Comparison of ENCODE assay signal across 19 cellular contexts in genomic region chr4:163622351-163623051, GRCh38.
A peak's percentile ranks its signal among the peaks of the same experiment; 100 is the strongest.
DNase-seq lines count a peak whose midpoint lies in the region; ATAC-seq and TF ChIP-seq lines count a peak whose summit lies in the region.
"Had no signal": no experiment of that assay in that cellular context is flagged by ENCODE, and none has a peak within 500 bp of the region (broad histone marks: within the 10 kb centered on the region; RNA-seq: fewer than 3 reads in every experiment).

No MANE protein-coding gene starts in this region.

- intact Hi-C loops in left ventricle myocardium inferior (cut with micrococcal nuclease) (no loop called here), upper lobe of right lung (cut with DNase I) (no loop called here)

- H3K36me3 ChIP-seq in left ventricle myocardium inferior: no peaks in the 10 kb centered on the region
- no peaks in the 10 kb centered on the region for H3K36me3 ChIP-seq in right atrium auricular region
- no peaks in the 10 kb centered on the region for H3K36me3 ChIP-seq in lung (ENCODE audit: control insufficient read depth in 2 of 2, insufficient read depth in 2 of 2, low read length in 2 of 2)
- H3K36me3 ChIP-seq in upper lobe of right lung: no peaks in the 10 kb centered on the region
- H3K36me3 ChIP-seq: MG63 had no signal

- WGBS in lung, 2 donors: 46 to 63% methylated on average over 5 of the region's 5 CpGs

- TF ChIP-seq POLR2A in GM18505 (IDR thresholded peaks at IDR 0.05; ENCODE audit: borderline replicate concordance, extremely low read depth, insufficient read depth, insufficient read length): no peak

- DNase-seq in left ventricle myocardium inferior (no peak), right atrium auricular region (ENCODE audit: low spot score) (no peak), globus pallidus (ENCODE audit: low spot score) (peak; percentile 27), lung (ENCODE audit: low spot score) (no peak), upper lobe of right lung (no peak), HK-2 (ENCODE audit: unreplicated experiment) (no peak), nucleus accumbens (lab: John Stamatoyannopoulos, UW) (no peak)
- DNase-seq: CD4-positive, CD25-positive, alpha-beta regulatory T cell; DMS79; H7; MG63; NCI-H1417; NCI-H187; NCI-H446; PC-3; SHP77 treated with DMSO at 0.1 percent for 48 hours; SK-N-SH had no signal

- no peaks in the 10 kb centered on the region for H3K27me3 ChIP-seq in left ventricle myocardium inferior (ENCODE audit: low read depth)
- no peaks in the 10 kb centered on the region for H3K27me3 ChIP-seq in right atrium auricular region
- no peaks in the 10 kb centered on the region for H3K27me3 ChIP-seq in lung (ENCODE audit: control insufficient read depth, insufficient read depth)
- no peaks in the 10 kb centered on the region for H3K27me3 ChIP-seq in upper lobe of right lung
- H3K27me3 ChIP-seq: MG63 had no signal

- TF ChIP-seq CTCF in left ventricle myocardium inferior (IDR thresholded peaks at IDR 0.05; ENCODE audit: borderline replicate concordance): no peak
- TF ChIP-seq CTCF in right atrium auricular region (IDR thresholded peaks at IDR 0.05): no peak
- no peak for TF ChIP-seq CTCF in lung (IDR thresholded peaks at IDR 0.05; ENCODE audit: control extremely low read depth, extremely low read depth)
- no peak for TF ChIP-seq CTCF in upper lobe of right lung (IDR thresholded peaks at IDR 0.05)

- H3K27ac ChIP-seq in left ventricle myocardium inferior (replicated peaks): peak overlapping the region; percentile 18
- no peak overlapping the region for H3K27ac ChIP-seq in right atrium auricular region
- peak overlapping the region in 1 of 2 donors; percentile 69 for H3K27ac ChIP-seq in lung (ENCODE audit: low read depth in 1 of 2, low read length in 1 of 2)
- peak overlapping the region; percentile 72 for H3K27ac ChIP-seq in upper lobe of right lung

- no peaks in the 10 kb centered on the region for H3K4me1 ChIP-seq in left ventricle myocardium inferior
- H3K4me1 ChIP-seq in right atrium auricular region: no peaks in the 10 kb centered on the region
- H3K4me1 ChIP-seq in lung (ENCODE audit: control insufficient read depth in 2 of 2, insufficient read depth in 2 of 2, low read length in 2 of 2): no peaks in the 10 kb centered on the region
- no peaks in the 10 kb centered on the region for H3K4me1 ChIP-seq in upper lobe of right lung

- no peak overlapping the region for H3K4me3 ChIP-seq in left ventricle myocardium inferior
- no peak overlapping the region for H3K4me3 ChIP-seq in right atrium auricular region
- H3K4me3 ChIP-seq in lung: no peak overlapping the region
- H3K4me3 ChIP-seq in upper lobe of right lung: no peak overlapping the region
- H3K4me3 ChIP-seq: K562, MG63 had no signal

- ATAC-seq in lung (ENCODE audit: insufficient read depth, low FRiP score) (peak; percentile 31), upper lobe of right lung (peak; percentile 69), GM18505 (IDR thresholded peaks at IDR 0.05; ENCODE audit: unreplicated experiment) (no peak)
- ATAC-seq: K562, PC-3 had no signal

- H3K9me3 ChIP-seq in left ventricle myocardium inferior (replicated peaks) (peaks cover 8% of the 10 kb centered on the region), right atrium auricular region (no peaks in the 10 kb centered on the region), lung (ENCODE audit: control insufficient read depth in 2 of 2, insufficient read depth in 1 of 2, low read length in 1 of 2) (peaks cover 0 to 1% of the 10 kb centered on the region in 2 donors), upper lobe of right lung (no peaks in the 10 kb centered on the region)
- H3K9me3 ChIP-seq: MG63, SK-N-SH had no signal

Comparison
In these comparisons a context has a peak if more than half of its experiments do, and no peak if none do; other contexts are left out.
1. H3K27ac ChIP-seq: peak in left ventricle myocardium inferior (single experiment) and upper lobe of right lung (single experiment); none in right atrium auricular region (0 of 2).